In the genomic region with DNA sequence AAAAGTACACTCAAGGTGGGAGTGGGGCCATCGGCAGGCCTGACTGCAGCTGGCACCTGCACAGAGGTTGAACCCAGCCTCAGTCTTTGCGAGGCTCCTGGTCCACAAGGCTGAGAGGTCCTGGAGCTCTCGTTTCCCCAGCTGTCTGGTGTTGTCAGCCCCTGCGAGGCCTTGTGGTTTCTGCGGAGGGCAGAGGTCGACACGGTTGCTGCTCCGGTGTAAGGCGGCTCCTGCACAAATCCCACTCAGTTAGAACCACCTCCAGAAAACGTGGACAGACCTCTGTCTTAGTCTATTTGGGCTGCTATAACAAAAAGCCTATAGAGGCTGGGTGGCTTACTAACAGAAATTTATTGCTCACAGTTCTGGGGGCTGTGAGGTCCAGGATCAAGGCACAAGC, we compare ENCODE assay signal across 32 cellular contexts. TPM values are rescaled to one million over a fixed set of nuclear protein-coding genes. Genes with fewer than 3 reads are reported as not detected.
A peak's percentile ranks its signal among the peaks of the same experiment; 100 is the strongest.
DNase-seq lines count a peak whose midpoint lies in the region; ATAC-seq, FAIRE-seq and TF ChIP-seq lines count a peak whose summit lies in the region.
"Had no signal": no experiment of that assay in that cellular context is flagged by ENCODE, and none has a peak within 500 bp of the region (broad histone marks: within the 10 kb centered on the region; RNA-seq: fewer than 3 reads in every experiment).

No MANE protein-coding gene starts in this region.

- H3K4me1 Mint-ChIP-seq in stimulated activated naive B cell treated with anti-CD40 and anti-IgM and Interleukin-4, amounts not matched to agents 10 μg/mL and 1 μg/mL and 100 μg/mL, for 72 hours: peaks cover 0 to 16% of the 10 kb centered on the region in 2 donors
- H3K4me1 Mint-ChIP-seq: activated CD4-positive, alpha-beta T cell treated with anti-CD3 and anti-CD28 coated beads, Interleukin-2, amount 10 ng/mL, durations not matched to agents 24 days and 14 days had no signal

- no peak for TF ChIP-seq CTCF in HepG2 (CRISPR knock-in tag; IDR thresholded peaks at IDR 0.05)
- no peak for TF ChIP-seq CTCF in right lobe of liver (IDR thresholded peaks at IDR 0.05)
- TF ChIP-seq CTCF in GM12878 (IDR thresholded peaks at IDR 0.05 in 2 of 3, conservative IDR thresholded peaks at IDR 0.05 in 1 of 3; ENCODE audit: control insufficient read depth in 2 of 3, extremely low read depth in 1 of 3, insufficient read depth in 1 of 3, low read depth in 3 of 3, low read length in 3 of 3): no peak

- DNase-seq in HepG2 (ENCODE audit: low spot score): no peak
- no peak for DNase-seq in right lobe of liver
- peak; percentile 11 for DNase-seq in GM12878 (ENCODE audit: low read depth, low spot score)
- DNase-seq in stimulated activated naive B cell treated with anti-CD40 and anti-IgM and Interleukin-4, amounts not matched to agents 10 μg/mL and 1 μg/mL and 100 μg/mL, for 72 hours: no peak
- no peak for DNase-seq in NCI-H1105 treated with DMSO at 0.1 percent for 48 hours (lab: John Stamatoyannopoulos, UW)
- DNase-seq in middle frontal gyrus (ENCODE audit: extremely low spot score, low spot score): no peak
- DNase-seq: 8988T; activated CD4-positive, alpha-beta T cell treated with anti-CD3 and anti-CD28 coated beads, Interleukin-2, amount 10 ng/mL, durations not matched to agents 24 days and 14 days; activated naive CD8-positive, alpha-beta T cell treated with anti-CD3 and anti-CD28 coated beads, Interleukin-2, amount 50 U/mL, for 24 hours; activated T-cell treated with anti-CD3 and anti-CD28 coated beads, Interleukin-2, amount 50 U/mL, for 48 hours; caudate nucleus; CD8-positive, alpha-beta T cell; cortex of kidney; effector memory CD8-positive, alpha-beta T cell; foreskin fibroblast; GOT3; KG1; NCI-H2171 treated with DMSO at 0.1 percent for 48 hours; NCI-H510A treated with DMSO at 0.1 percent for 48 hours; NK-92 treated with Interleukin-12 subunit alpha and Interleukin-12 subunit beta, amount 100 ng/mL, for 24 hours; PC-9; psoas muscle; SHP77; stomach; thyroid gland had no signal

- TF ChIP-seq RAD21 in HepG2 (CRISPR knock-in tag; IDR thresholded peaks at IDR 0.05) (no peak), GM12878 (IDR thresholded peaks at IDR 0.05; ENCODE audit: insufficient read depth, low read depth, low read length) (no peak)

- H3K27ac ChIP-seq in HepG2 (ENCODE audit: extremely low read length, insufficient read depth, low read length) (no peak overlapping the region), right lobe of liver (no peak overlapping the region), GM12878 (ENCODE audit: control insufficient read depth, insufficient read depth) (no peak overlapping the region)
- H3K27ac ChIP-seq: heart left ventricle, neutrophil, PC-9, psoas muscle, stomach had no signal

- H3K27me3 Mint-ChIP-seq in stimulated activated naive B cell treated with anti-CD40 and anti-IgM and Interleukin-4, amounts not matched to agents 10 μg/mL and 1 μg/mL and 100 μg/mL, for 72 hours: peaks cover 17 to 24% of the 10 kb centered on the region in 2 donors

- SMC1A ChIA-PET in GM12878 (lab: Charles Lee; ENCODE audit: uncharacterized antibody, unreplicated experiment): interaction anchor here (2.4 to 19.3 kb wide), 2 partner anchors 9 to 34 kb away, joined by 8 to 304 read pairs; no protein-coding TSS in a partner anchor

- H3K36me3 Mint-ChIP-seq in stimulated activated naive B cell treated with anti-CD40 and anti-IgM and Interleukin-4, amounts not matched to agents 10 μg/mL and 1 μg/mL and 100 μg/mL, for 72 hours: peaks cover 0 to under 1% of the 10 kb centered on the region in 2 donors
- H3K36me3 Mint-ChIP-seq: CD8-positive, alpha-beta T cell had no signal

- H3K9me3 ChIP-seq in HepG2 (ENCODE audit: low read length): no peaks in the 10 kb centered on the region
- no peaks in the 10 kb centered on the region for H3K9me3 ChIP-seq in right lobe of liver
- no peaks in the 10 kb centered on the region for H3K9me3 ChIP-seq in GM12878 (replicated peaks; ENCODE audit: control insufficient read depth, insufficient read depth, low read length)
- H3K9me3 ChIP-seq: heart left ventricle, neutrophil, psoas muscle, stomach, thyroid gland had no signal

- ATAC-seq in HepG2 (no peak), right lobe of liver (no peak), HG03039 (IDR thresholded peaks at IDR 0.05; ENCODE audit: unreplicated experiment) (peak; percentile 48), GM12878 (peak; percentile 29), GM19463 (IDR thresholded peaks at IDR 0.05; ENCODE audit: unreplicated experiment) (no peak)
- peak in 1 of 2 donors; percentile 20 for ATAC-seq in stimulated activated naive B cell treated with anti-CD40 and anti-IgM and Interleukin-4, amounts not matched to agents 10 μg/mL and 1 μg/mL and 100 μg/mL, for 72 hours (replicated peaks)
- ATAC-seq: activated naive CD8-positive, alpha-beta T cell treated with anti-CD3 and anti-CD28 coated beads, Interleukin-2, amount 50 U/mL, for 24 hours; CD8-positive, alpha-beta T cell; effector memory CD8-positive, alpha-beta T cell; esophagus mucosa; heart left ventricle; psoas muscle had no signal

- intact Hi-C loops in HepG2 (cut with micrococcal nuclease; ENCODE audit: unreplicated experiment) (no loop called here), right lobe of liver (cut with DNase I) (no loop called here), GM12878 (cut with micrococcal nuclease; ENCODE audit: unreplicated experiment) (no loop called here)

- in situ Hi-C loops in HepG2 (cut with HindIII; ENCODE audit: extremely low pct_ligation_motif_present, low pct_unique_long_range_greater_than_20kb): no loop called here
- in situ Hi-C loops in GM12878 (cut with MboI): no loop called here

- no peaks in the 10 kb centered on the region for H3K9me3 Mint-ChIP-seq in stimulated activated naive B cell treated with anti-CD40 and anti-IgM and Interleukin-4, amounts not matched to agents 10 μg/mL and 1 μg/mL and 100 μg/mL, for 72 hours
- H3K9me3 Mint-ChIP-seq: activated CD4-positive, alpha-beta T cell treated with anti-CD3 and anti-CD28 coated beads, Interleukin-2, amount 10 ng/mL, durations not matched to agents 24 days and 14 days; activated naive CD8-positive, alpha-beta T cell treated with anti-CD3 and anti-CD28 coated beads, Interleukin-2, amount 50 U/mL, for 24 hours; CD8-positive, alpha-beta T cell; effector memory CD8-positive, alpha-beta T cell; T-helper 2 cell treated with Interferon-gamma antibody and Interleukin-4, amounts not matched to agents 5 μg/mL and 100 μg/mL, for 36 hours had no signal

- BruUV-seq in HepG2 (replicated peaks; lab: Mats Ljungman, UMichigan) (no TSS peak), GM12878 (replicated peaks; lab: Mats Ljungman, UMichigan) (no TSS peak)

- H3K27me3 ChIP-seq in HepG2 (ENCODE audit: control insufficient read depth in 1 of 2, insufficient read depth in 2 of 2, low read length in 2 of 2) (peaks cover 5 to 28% of the 10 kb centered on the region in 2 experiments), right lobe of liver (no peaks in the 10 kb centered on the region), GM12878 (replicated peaks in 1 of 2; ENCODE audit: control insufficient read depth in 2 of 2, insufficient read depth in 2 of 2, low read length in 1 of 2) (peaks cover 0 to 3% of the 10 kb centered on the region in 2 experiments; a peak in 1 of 4 replicates)
- H3K27me3 ChIP-seq: thyroid gland had no signal

- TF ChIP-seq EP300 in HepG2 (IDR thresholded peaks at IDR 0.05; ENCODE audit: low read depth in 2 of 2, low read length in 2 of 2) (no peak), HepG2 (CRISPR knock-in tag; IDR thresholded peaks at IDR 0.05; ENCODE audit: borderline replicate concordance) (no peak), GM12878 (IDR thresholded peaks at IDR 0.05; ENCODE audit: borderline replicate concordance in 1 of 2, control insufficient read depth in 1 of 2, low read depth in 2 of 2, low read length in 2 of 2) (no peak)

- FAIRE-seq in HepG2 (lab: Jason Lieb, UNC) (no peak), GM12878 (lab: Jason Lieb, UNC) (no peak)

- H2AFZ ChIP-seq in HepG2 (ENCODE audit: low read length) (no peak overlapping the region), GM12878 (ENCODE audit: control insufficient read depth, low read depth, low read length) (no peak overlapping the region)
- H2AFZ ChIP-seq: PC-9 had no signal

- H3K4me1 ChIP-seq in HepG2 (ENCODE audit: insufficient read depth, low read length) (peaks cover 31% of the 10 kb centered on the region), right lobe of liver (no peaks in the 10 kb centered on the region), GM12878 (ENCODE audit: control insufficient read depth, insufficient read depth, low read length) (peaks cover 9% of the 10 kb centered on the region)
- H3K4me1 ChIP-seq: psoas muscle had no signal

- TF ChIP-seq POLR2A in HepG2 (IDR thresholded peaks at IDR 0.05; ENCODE audit: insufficient read depth in 1 of 2, low read depth in 2 of 2, low read length in 2 of 2) (no peak), right lobe of liver (IDR thresholded peaks at IDR 0.05) (no peak), GM12878 (IDR thresholded peaks at IDR 0.05; ENCODE audit: low read depth, low read length) (no peak)

- H3K4me3 ChIP-seq in HepG2 (replicated peaks in 1 of 3; ENCODE audit: insufficient read depth in 1 of 3, low read depth in 2 of 3, low read length in 3 of 3): no peak overlapping the region
- no peak overlapping the region for H3K4me3 ChIP-seq in right lobe of liver
- no peak overlapping the region for H3K4me3 ChIP-seq in GM12878
- H3K4me3 ChIP-seq: heart left ventricle, PC-9, psoas muscle, stomach, thyroid gland had no signal

- H3K27ac Mint-ChIP-seq in stimulated activated naive B cell treated with anti-CD40 and anti-IgM and Interleukin-4, amounts not matched to agents 10 μg/mL and 1 μg/mL and 100 μg/mL, for 72 hours: peak overlapping the region; percentile 47
- H3K27ac Mint-ChIP-seq: activated CD4-positive, alpha-beta T cell treated with anti-CD3 and anti-CD28 coated beads, Interleukin-2, amount 10 ng/mL, durations not matched to agents 24 days and 14 days; activated naive CD8-positive, alpha-beta T cell treated with anti-CD3 and anti-CD28 coated beads, Interleukin-2, amount 50 U/mL, for 24 hours; CD8-positive, alpha-beta T cell; effector memory CD8-positive, alpha-beta T cell; T-helper 2 cell treated with Interferon-gamma antibody and Interleukin-4, amounts not matched to agents 5 μg/mL and 100 μg/mL, for 36 hours had no signal

- H3K9ac ChIP-seq in HepG2 (ENCODE audit: insufficient read depth, low read depth, low read length) (no peak overlapping the region), GM12878 (ENCODE audit: control insufficient read depth, insufficient read depth, low read length) (no peak overlapping the region)

- H3K4me3 Mint-ChIP-seq in stimulated activated naive B cell treated with anti-CD40 and anti-IgM and Interleukin-4, amounts not matched to agents 10 μg/mL and 1 μg/mL and 100 μg/mL, for 72 hours: no peak overlapping the region
- H3K4me3 Mint-ChIP-seq: activated CD4-positive, alpha-beta T cell treated with anti-CD3 and anti-CD28 coated beads, Interleukin-2, amount 10 ng/mL, durations not matched to agents 24 days and 14 days; activated naive CD8-positive, alpha-beta T cell treated with anti-CD3 and anti-CD28 coated beads, Interleukin-2, amount 50 U/mL, for 24 hours; CD8-positive, alpha-beta T cell; effector memory CD8-positive, alpha-beta T cell; T-helper 2 cell treated with Interferon-gamma antibody and Interleukin-4, amounts not matched to agents 5 μg/mL and 100 μg/mL, for 36 hours had no signal

- H4K20me1 ChIP-seq in HepG2 (ENCODE audit: insufficient read depth, low read length) (no peaks in the 10 kb centered on the region), GM12878 (ENCODE audit: control insufficient read depth, insufficient read depth) (no peaks in the 10 kb centered on the region)

- CTCF ChIA-PET in HepG2 (lab: Yijun Ruan, JAX; ENCODE audit: low intra/inter-chr PET ratio, low total read pairs): no interaction called here
- CTCF ChIA-PET in GM12878 (lab: Yijun Ruan, JAX): interaction anchor here (1.3 to 19.8 kb wide), 4 partner anchors 9 to 223 kb away, joined by 3 to 344 read pairs (median 7); no protein-coding TSS in a partner anchor

- H3K4me2 ChIP-seq in HepG2 (ENCODE audit: low read depth, low read length): no peak overlapping the region
- 0 out of 2 replicates have a peak overlapping the region, but pooled peaks have one; percentile 17 for H3K4me2 ChIP-seq in GM12878 (ENCODE audit: control insufficient read depth, insufficient read depth)
- H3K4me2 ChIP-seq: PC-9 had no signal

- POLR2A ChIA-PET in HepG2 (lab: Yijun Ruan, JAX): no interaction called here
- POLR2A ChIA-PET in GM12878 (lab: Charles Lee): no interaction called here

- RAD21 ChIA-PET in GM12878 (lab: Charles Lee; ENCODE audit: unreplicated experiment): interaction anchor here (1.7 to 16.7 kb wide), 2 partner anchors 35 to 223 kb away, joined by 5 to 215 read pairs; no protein-coding TSS in a partner anchor

- H3K36me3 ChIP-seq in HepG2 (replicated peaks in 1 of 2; ENCODE audit: control insufficient read depth in 1 of 2, insufficient read depth in 2 of 2, low read length in 2 of 2) (no peaks in the 10 kb centered on the region), right lobe of liver (no peaks in the 10 kb centered on the region), GM12878 (ENCODE audit: control insufficient read depth in 2 of 2, insufficient read depth in 2 of 2, low read length in 1 of 2) (no peaks in the 10 kb centered on the region)
- H3K36me3 ChIP-seq: neutrophil, thyroid gland had no signal

- no peaks in the 10 kb centered on the region for H3K79me2 ChIP-seq in HepG2 (ENCODE audit: insufficient read depth, low read length)
- no peaks in the 10 kb centered on the region for H3K79me2 ChIP-seq in GM12878 (ENCODE audit: control insufficient read depth, insufficient read depth, low read length)

- 12% methylated on average over 7 of the region's 10 CpGs for WGBS in HepG2 (ENCODE audit: low lambda C conversion rate)
- 82% methylated on average over 6 of the region's 10 CpGs for WGBS in right lobe of liver (ENCODE audit: insufficient coverage, low coverage, low lambda C conversion rate, missing lambda C conversion rate)
- 2% methylated on average over 10 of the region's 10 CpGs for WGBS in GM12878 (ENCODE audit: insufficient coverage, insufficient replicate concordance, low lambda C conversion rate, missing lambda C conversion rate)

RNA-seq across cellular contexts. Expression of gene KIAA1614, which starts 5.8 kb away (rescaled TPM):
- total RNA-seq in HepG2 (2016; rRNA removed; fragmentation: Illumina TruSeq; extraction: Trizol): 0.32 and 0.77 TPM in 2 replicates
- total RNA-seq in HepG2 (2016; cell fraction: cytosol; rRNA removed; fragmentation: Illumina TruSeq; extraction: Trizol; ENCODE audit: low read depth): 0.10 TPM in 1 of 2 replicates, not detected in the other
- total RNA-seq in HepG2 (2016; cell fraction: insoluble cytoplasmic fraction; rRNA removed; fragmentation: Illumina TruSeq; extraction: Trizol): 0.16 and 0.17 TPM in 2 replicates
- 0.46 and 0.52 TPM in 2 replicates for total RNA-seq in HepG2 (2016; cell fraction: membrane; rRNA removed; fragmentation: Illumina TruSeq; extraction: Trizol)
- total RNA-seq in HepG2 (2016; cell fraction: nucleus; rRNA removed; fragmentation: Illumina TruSeq; extraction: Trizol): 0.43 and 0.81 TPM in 2 replicates
- polyA plus RNA-seq in HepG2 (2011; rRNA removed): 0.12 and 0.15 TPM in 2 replicates
- polyA plus RNA-seq in HepG2 (2011; cell fraction: cytosol; rRNA removed): 0.27 TPM in 2 replicates
- polyA plus RNA-seq in HepG2 (2011; cell fraction: nucleus; rRNA removed): 0.16 and 0.48 TPM in 2 replicates
- polyA plus RNA-seq in HepG2 (2012): 0.40 and 0.48 TPM in 2 replicates
- polyA plus RNA-seq in HepG2 (2016; cell fraction: cytosol; fragmentation: Illumina TruSeq; extraction: Trizol; ENCODE audit: low read depth): 0.06 and 0.26 TPM in 2 replicates
- polyA plus RNA-seq in HepG2 (2016; cell fraction: insoluble cytoplasmic fraction; fragmentation: Illumina TruSeq; extraction: Trizol; ENCODE audit: low read depth): 0.17 and 0.20 TPM in 2 replicates
- polyA plus RNA-seq in HepG2 (2016; cell fraction: membrane; fragmentation: Illumina TruSeq; extraction: Trizol; ENCODE audit: low read depth): 0.09 and 0.14 TPM in 2 replicates
- polyA plus RNA-seq in HepG2 (2016; cell fraction: nucleus; fragmentation: Illumina TruSeq; extraction: Trizol; ENCODE audit: insufficient read depth, low read depth): 0.11 and 0.16 TPM in 2 replicates
- polyA minus RNA-seq in HepG2 (2011; rRNA and poly(A)+ RNA removed; ENCODE audit: low replicate concordance): 0.44 and 0.48 TPM in 2 replicates
- polyA minus RNA-seq in HepG2 (2011; cell fraction: cytosol; rRNA and poly(A)+ RNA removed): not detected in 2 replicates
- polyA minus RNA-seq in HepG2 (2011; cell fraction: nucleus; rRNA and poly(A)+ RNA removed): 0.12 and 0.26 TPM in 2 replicates
- total RNA-seq in right lobe of liver: under 1 TPM; 0.13 to 0.25 (median 0.21) TPM
- total RNA-seq in GM12878 (2013; cell fraction: nucleolus; rRNA removed): 0.54 and 0.58 TPM in 2 replicates
- total RNA-seq in GM12878 (2014; rRNA removed): 0.05 and 0.28 TPM in 2 replicates
- 0.04 and 0.09 TPM in 2 replicates for total RNA-seq in GM12878 (2014; rRNA removed; fragmentation: Illumina TruSeq; extraction: Trizol)
- total RNA-seq in GM12878 (2021): 0.24 and 0.26 TPM in 2 replicates
- polyA plus RNA-seq in GM12878 (2011; ENCODE audit: low read depth): 0.24 TPM
- polyA plus RNA-seq in GM12878 (2011; rRNA removed): 0.31 and 0.59 TPM in 2 replicates
- 0.28 and 0.69 TPM in 2 replicates for polyA plus RNA-seq in GM12878 (2011; cell fraction: cytosol; rRNA removed)
- 1.7 TPM in 2 replicates for polyA plus RNA-seq in GM12878 (2011; cell fraction: nucleus; rRNA removed)
- polyA plus RNA-seq in GM12878 (2012): 0.24 and 0.38 TPM in 2 replicates
- polyA plus RNA-seq in GM12878 (2014; fragmentation: Illumina TruSeq; extraction: Trizol): 0.03 TPM in 2 replicates
- under 1 TPM in 1 of 2 experiments, not detected in 1; 0.03 TPM for polyA plus RNA-seq in GM12878 (2014; fragmentation: Nextera tagmentation; extraction: Ambion mirVana)
- polyA plus RNA-seq in GM12878 (2014; rRNA removed): 0.36 and 1.0 TPM in 2 replicates
- polyA plus RNA-seq in GM12878 (2016; fragmentation: Nextera tagmentation; extraction: Ambion mirVana): under 1 TPM; 0.09 to 0.27 TPM
- polyA minus RNA-seq in GM12878 (2011; rRNA and poly(A)+ RNA removed): 0.44 and 2.0 TPM in 2 replicates
- 0.27 and 2.4 TPM in 2 replicates for polyA minus RNA-seq in GM12878 (2011; cell fraction: cytosol; rRNA and poly(A)+ RNA removed)
- polyA minus RNA-seq in GM12878 (2011; cell fraction: nucleus; rRNA and poly(A)+ RNA removed): 0.73 and 1.1 TPM in 2 replicates
- total RNA-seq: HT-29 had no signal

Comparison
In these comparisons a context has a peak if more than half of its experiments do, and no peak if none do; other contexts are left out.
1. ATAC-seq: peak in HG03039 (single experiment) and GM12878 (single experiment); none in HepG2 (single experiment), right lobe of liver (0 of 4) and GM19463 (single experiment).
2. Of the 75 proteins assayed by ChIP-seq in both HepG2 and GM12878: peak only in HepG2: none; only in GM12878: IKZF1, NR2F1 and TCF12; in both: none; in neither: 72.